Comparison of ENCODE assay signal across 1 cellular context in genomic region chr21:17552410-17552809, GRCh38.
A peak's percentile ranks its signal among the peaks of the same experiment; 100 is the strongest.
TF ChIP-seq lines count a peak whose summit lies in the region.

No MANE protein-coding gene starts in this region.

TF ChIP-seq in HEK293, 187 proteins besides CTCF, POLR2A, EP300 and RAD21 (continued from another document):
- TF ChIP-seq ZBTB49 (tag by site-specific recombination; IDR thresholded peaks at IDR 0.05; ENCODE audit: low read depth), result no peak
- TF ChIP-seq YY2 (tag by site-specific recombination; IDR thresholded peaks at IDR 0.05), result no peak
- no peak for TF ChIP-seq ZNF362 (tag by site-specific recombination; IDR thresholded peaks at IDR 0.05)
- no peak for TF ChIP-seq ZNF530 (tag by site-specific recombination; IDR thresholded peaks at IDR 0.05; ENCODE audit: low read depth)
- TF ChIP-seq KLF10 (tag by site-specific recombination; IDR thresholded peaks at IDR 0.05), result peak; percentile 33; the same call in 1 of the 2 replicates
- TF ChIP-seq ZEB2 (tag by site-specific recombination; IDR thresholded peaks at IDR 0.05), result 0 out of 2 replicates have a peak, but pooled peaks have one; percentile 19
- TF ChIP-seq MZF1 (tag by site-specific recombination; IDR thresholded peaks at IDR 0.05; ENCODE audit: borderline replicate concordance), result peak; percentile 27; the same call in 1 of the 2 replicates
- TF ChIP-seq FEZF1 (tag by site-specific recombination; IDR thresholded peaks at IDR 0.05), result peak; percentile 32; the same call in 1 of the 2 replicates
- peak; percentile 73; the same call in 1 of the 2 replicates for TF ChIP-seq ZNF10 (tag by site-specific recombination; IDR thresholded peaks at IDR 0.05)
- peak; percentile 37; the same call in 1 of the 2 replicates for TF ChIP-seq ZBTB44 (tag by site-specific recombination; IDR thresholded peaks at IDR 0.05)
- 0 out of 2 replicates have a peak, but pooled peaks have one; percentile 47 for TF ChIP-seq BCL11A (tag by site-specific recombination; IDR thresholded peaks at IDR 0.05; ENCODE audit: low read depth)
- peak; percentile 52; the same call in 1 of the 2 replicates for TF ChIP-seq KLF8 (tag by site-specific recombination; IDR thresholded peaks at IDR 0.05)
- TF ChIP-seq ZNF521 (tag by site-specific recombination; IDR thresholded peaks at IDR 0.05), result no peak
- peak; percentile 74; the same call in 1 of the 2 replicates for TF ChIP-seq OVOL3 (tag by site-specific recombination; IDR thresholded peaks at IDR 0.05)
